20 cellular contexts compared by ENCODE assay signal in the genomic region with DNA sequence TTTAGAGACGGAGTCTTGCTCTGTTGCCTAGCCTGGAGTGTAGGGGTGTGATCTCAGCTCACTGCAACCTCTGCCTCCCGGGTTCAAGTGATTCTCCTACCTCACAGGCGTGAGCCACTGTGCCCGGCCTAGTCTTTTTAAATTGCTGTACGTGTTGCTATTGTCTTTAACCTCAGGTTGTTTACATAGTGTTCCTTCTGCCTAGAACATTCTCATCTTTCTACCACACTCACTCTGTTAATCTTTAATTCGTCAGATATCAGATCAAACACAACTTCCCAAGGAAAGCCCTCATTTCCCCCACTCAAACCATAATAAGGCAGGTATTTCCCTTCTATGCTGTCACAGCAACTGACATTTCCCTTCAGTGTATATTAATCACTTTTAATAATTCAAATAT.
"Had no signal": no experiment of that assay in that cellular context is flagged by ENCODE, and none has a peak within 500 bp of the region (broad histone marks: within the 10 kb centered on the region; RNA-seq: fewer than 3 reads in every experiment).

No MANE protein-coding gene starts in this region.

- ATAC-seq: activated CD4-positive, CD25-positive, alpha-beta regulatory T cell treated with anti-CD3 and anti-CD28 coated beads, Interleukin-2, amount 50 U/mL, for 24 hours; activated CD8-positive, alpha-beta T cell treated with anti-CD3 and anti-CD28 coated beads, Interleukin-2, amount 10 ng/mL, durations not matched to agents 7 days and 5 days had no signal

- H3K4me3 Mint-ChIP-seq: activated CD8-positive, alpha-beta T cell treated with anti-CD3 and anti-CD28 coated beads, Interleukin-2, amount 10 ng/mL, durations not matched to agents 7 days and 5 days; activated naive CD4-positive, alpha-beta T cell treated with anti-CD3 and anti-CD28 coated beads, Interleukin-2, amount 50 U/mL, for 24 hours; T-helper 1 cell treated with Interleukin-12 subunit alpha and Interleukin-12 subunit beta and Interleukin-4 antibody, amounts not matched to agents 30 μg/mL and 1 μg/mL, for 36 hours had no signal

- DNase-seq: activated CD4-positive, alpha-beta T cell treated with anti-CD3 and anti-CD28 coated beads for 48 hours; activated CD4-positive, alpha-beta T cell treated with anti-CD3 and anti-CD28 coated beads, Interleukin-2, amount 50 U/mL, for 4 hours; activated CD8-positive, alpha-beta memory T cell treated with anti-CD3 and anti-CD28 coated beads, Interleukin-2, amount 50 U/mL, for 48 hours; activated CD8-positive, alpha-beta T cell treated with anti-CD3 and anti-CD28 coated beads, Interleukin-2, amount 10 ng/mL, durations not matched to agents 7 days and 5 days; activated naive CD4-positive, alpha-beta T cell; activated T-cell treated with anti-CD3 and anti-CD28 coated beads, Interleukin-2, amount 50 U/mL, for 1 hour; aorta; central memory CD4-positive, alpha-beta T cell; MM.1S; NCI-H1105 treated with DMSO at 0.1 percent for 48 hours; NCI-H1436 treated with DMSO at 0.1 percent for 48 hours; NCI-H187; NCI-H2081; NCI-H510A treated with DMSO at 0.1 percent for 48 hours; Peyer's patch; Right ventricle myocardium superior; WERI-Rb-1 had no signal

- H3K27ac Mint-ChIP-seq: activated CD8-positive, alpha-beta T cell treated with anti-CD3 and anti-CD28 coated beads, Interleukin-2, amount 10 ng/mL, durations not matched to agents 7 days and 5 days; activated naive CD4-positive, alpha-beta T cell treated with anti-CD3 and anti-CD28 coated beads, Interleukin-2, amount 50 U/mL, for 24 hours; T-helper 1 cell treated with Interleukin-12 subunit alpha and Interleukin-12 subunit beta and Interleukin-4 antibody, amounts not matched to agents 30 μg/mL and 1 μg/mL, for 36 hours had no signal

- H3K9me3 Mint-ChIP-seq: activated naive CD4-positive, alpha-beta T cell treated with anti-CD3 and anti-CD28 coated beads, Interleukin-2, amount 50 U/mL, for 24 hours; T-helper 1 cell treated with Interleukin-12 subunit alpha and Interleukin-12 subunit beta and Interleukin-4 antibody, amounts not matched to agents 30 μg/mL and 1 μg/mL, for 36 hours had no signal

- H3K4me1 Mint-ChIP-seq: activated naive CD4-positive, alpha-beta T cell treated with anti-CD3 and anti-CD28 coated beads, Interleukin-2, amount 50 U/mL, for 24 hours had no signal

- H3K36me3 Mint-ChIP-seq: activated naive CD4-positive, alpha-beta T cell treated with anti-CD3 and anti-CD28 coated beads, Interleukin-2, amount 50 U/mL, for 24 hours had no signal

- H3K27me3 Mint-ChIP-seq: activated naive CD4-positive, alpha-beta T cell treated with anti-CD3 and anti-CD28 coated beads, Interleukin-2, amount 50 U/mL, for 24 hours had no signal
